In genomic region chr14:49578141-49578540, GRCh38 we compare ENCODE assay signal across 23 cellular contexts. TPM values are rescaled to one million over a fixed set of nuclear protein-coding genes. Genes with fewer than 3 reads are reported as not detected.
DNase-seq lines count a peak whose midpoint lies in the region; ATAC-seq and TF ChIP-seq lines count a peak whose summit lies in the region.
"Had no signal": no experiment of that assay in that cellular context is flagged by ENCODE, and none has a peak within 500 bp of the region (broad histone marks: within the 10 kb centered on the region; RNA-seq: fewer than 3 reads in every experiment).

No MANE protein-coding gene starts in this region.

- H4K20me1 ChIP-seq in GM23338 (replicated peaks; ENCODE audit: insufficient read depth), result peaks cover 61% of the 10 kb centered on the region

- H2AFZ ChIP-seq in GM23338, result no peak overlapping the region

- H3K36me3 ChIP-seq in GM23338 (ENCODE audit: insufficient read depth), result peaks cover 21% of the 10 kb centered on the region

- H3K4me3 ChIP-seq in GM23338, result no peak overlapping the region
- H3K4me3 ChIP-seq: HAP-1, SJSA1 had no signal

- no peaks in the 10 kb centered on the region for H3K27me3 ChIP-seq in GM23338 (ENCODE audit: insufficient read depth)
- H3K27me3 ChIP-seq: SJSA1 had no signal

- H3F3A ChIP-seq in GM23338 (replicated peaks; ENCODE audit: low read depth), result peaks cover 50% of the 10 kb centered on the region

- no peak for DNase-seq in activated CD8-positive, alpha-beta T cell treated with anti-CD3 and anti-CD28 coated beads, Interleukin-2, amount 10 ng/mL, durations not matched to agents 7 days and 5 days
- DNase-seq in activated CD8-positive, alpha-beta T cell treated with anti-CD3 and anti-CD28 coated beads for 36 hours, result no peak
- DNase-seq in GM23338 (ENCODE audit: low spot score) (no peak), cerebellar cortex (ENCODE audit: low spot score) (no peak), left lobe of liver (ENCODE audit: low spot score) (no peak)
- DNase-seq in T-helper 2 cell treated with Interferon-gamma antibody and Interleukin-4, amounts not matched to agents 5 μg/mL and 100 μg/mL, for 36 hours (ENCODE audit: low spot score), result no peak
- DNase-seq in activated naive CD8-positive, alpha-beta T cell treated with anti-CD3 and anti-CD28 coated beads, Interleukin-2, amount 50 U/mL, for 24 hours, result no peak
- DNase-seq: COR-L47, DMS53, Karpas-422, NCI-H1092, NCI-H1417 treated with DMSO at 0.1 percent for 48 hours, NCI-H1694 treated with DMSO at 0.1 percent for 48 hours, NCI-H2081, NCI-H2227 treated with DMSO at 0.1 percent for 48 hours, NCI-H526 treated with DMSO at 0.1 percent for 48 hours, Right ventricle myocardium superior, RPMI8226 had no signal

- CTCF ChIA-PET in activated CD8-positive, alpha-beta T cell treated with anti-CD3 and anti-CD28 coated beads, Interleukin-2, amount 10 ng/mL, durations not matched to agents 7 days and 5 days (lab: Charles Lee), result interaction anchor here (0.6 kb wide), 1 partner anchor 54 kb away, joined by 3 read pairs; no protein-coding TSS in a partner anchor
- CTCF ChIA-PET in activated CD8-positive, alpha-beta T cell treated with anti-CD3 and anti-CD28 coated beads for 36 hours (lab: Charles Lee), result interaction anchor here (1.7 to 1.9 kb wide), 2 partner anchors 9 to 116 kb away, joined by 4 to 7 read pairs; no protein-coding TSS in a partner anchor

- no peaks in the 10 kb centered on the region for H3K9me3 Mint-ChIP-seq in activated CD8-positive, alpha-beta T cell treated with anti-CD3 and anti-CD28 coated beads, Interleukin-2, amount 10 ng/mL, durations not matched to agents 7 days and 5 days (ENCODE audit: insufficient read depth)
- no peaks in the 10 kb centered on the region for H3K9me3 Mint-ChIP-seq in activated CD8-positive, alpha-beta T cell treated with anti-CD3 and anti-CD28 coated beads for 36 hours
- no peaks in the 10 kb centered on the region for H3K9me3 Mint-ChIP-seq in GM23338
- no peaks in the 10 kb centered on the region for H3K9me3 Mint-ChIP-seq in T-helper 2 cell treated with Interferon-gamma antibody and Interleukin-4, amounts not matched to agents 5 μg/mL and 100 μg/mL, for 36 hours
- H3K9me3 Mint-ChIP-seq in activated naive CD8-positive, alpha-beta T cell treated with anti-CD3 and anti-CD28 coated beads, Interleukin-2, amount 50 U/mL, for 24 hours, result no peaks in the 10 kb centered on the region

- peaks cover 28% of the 10 kb centered on the region for H3K4me1 Mint-ChIP-seq in activated CD8-positive, alpha-beta T cell treated with anti-CD3 and anti-CD28 coated beads, Interleukin-2, amount 10 ng/mL, durations not matched to agents 7 days and 5 days (ENCODE audit: low read depth)
- H3K4me1 Mint-ChIP-seq in activated CD8-positive, alpha-beta T cell treated with anti-CD3 and anti-CD28 coated beads for 36 hours (ENCODE audit: low read depth), result peaks cover 63% of the 10 kb centered on the region
- peaks cover 13% of the 10 kb centered on the region for H3K4me1 Mint-ChIP-seq in GM23338
- peaks cover 35% of the 10 kb centered on the region for H3K4me1 Mint-ChIP-seq in T-helper 2 cell treated with Interferon-gamma antibody and Interleukin-4, amounts not matched to agents 5 μg/mL and 100 μg/mL, for 36 hours (ENCODE audit: low read depth)
- H3K4me1 Mint-ChIP-seq in activated naive CD8-positive, alpha-beta T cell treated with anti-CD3 and anti-CD28 coated beads, Interleukin-2, amount 50 U/mL, for 24 hours, result peaks cover 48% of the 10 kb centered on the region

- peak overlapping the region; percentile 5; the same call in 1 of the 2 replicates for H3K27ac ChIP-seq in GM23338 (ENCODE audit: low read depth)
- H3K27ac ChIP-seq: 22Rv1, SJSA1 had no signal

- no peak overlapping the region for H3K4me2 ChIP-seq in GM23338

- H3K4me1 ChIP-seq in GM23338 (ENCODE audit: insufficient read depth), result peaks cover 4% of the 10 kb centered on the region
- H3K4me1 ChIP-seq: SJSA1 had no signal

- no peak for TF ChIP-seq CTCF in activated CD8-positive, alpha-beta T cell treated with anti-CD3 and anti-CD28 coated beads for 36 hours (IDR thresholded peaks at IDR 0.05)
- no peak for TF ChIP-seq CTCF in GM23338 (conservative IDR thresholded peaks at IDR 0.05; ENCODE audit: low read depth in 2 of 2)

- no peaks in the 10 kb centered on the region for H3K9me2 ChIP-seq in GM23338 (ENCODE audit: insufficient read depth)

- no peak overlapping the region for H3K4me3 Mint-ChIP-seq in activated CD8-positive, alpha-beta T cell treated with anti-CD3 and anti-CD28 coated beads, Interleukin-2, amount 10 ng/mL, durations not matched to agents 7 days and 5 days
- no peak overlapping the region for H3K4me3 Mint-ChIP-seq in activated CD8-positive, alpha-beta T cell treated with anti-CD3 and anti-CD28 coated beads for 36 hours
- no peak overlapping the region for H3K4me3 Mint-ChIP-seq in GM23338
- no peak overlapping the region for H3K4me3 Mint-ChIP-seq in T-helper 2 cell treated with Interferon-gamma antibody and Interleukin-4, amounts not matched to agents 5 μg/mL and 100 μg/mL, for 36 hours
- H3K4me3 Mint-ChIP-seq in activated naive CD8-positive, alpha-beta T cell treated with anti-CD3 and anti-CD28 coated beads, Interleukin-2, amount 50 U/mL, for 24 hours, result no peak overlapping the region

- ATAC-seq in activated CD8-positive, alpha-beta T cell treated with anti-CD3 and anti-CD28 coated beads, Interleukin-2, amount 10 ng/mL, durations not matched to agents 7 days and 5 days, result no peak
- no peak for ATAC-seq in activated CD8-positive, alpha-beta T cell treated with anti-CD3 and anti-CD28 coated beads for 36 hours
- ATAC-seq in GM23338, result no peak
- ATAC-seq in activated naive CD8-positive, alpha-beta T cell treated with anti-CD3 and anti-CD28 coated beads, Interleukin-2, amount 50 U/mL, for 24 hours, result no peak
- ATAC-seq in left lobe of liver, result no peak
- ATAC-seq in GM18868 (IDR thresholded peaks at IDR 0.05; ENCODE audit: unreplicated experiment), result no peak
- ATAC-seq: HepG2 had no signal

- H3K36me3 Mint-ChIP-seq in activated CD8-positive, alpha-beta T cell treated with anti-CD3 and anti-CD28 coated beads, Interleukin-2, amount 10 ng/mL, durations not matched to agents 7 days and 5 days (ENCODE audit: low read depth), result peaks cover 67% of the 10 kb centered on the region
- peaks cover 76% of the 10 kb centered on the region for H3K36me3 Mint-ChIP-seq in activated CD8-positive, alpha-beta T cell treated with anti-CD3 and anti-CD28 coated beads for 36 hours (ENCODE audit: low read depth)
- peaks cover 55% of the 10 kb centered on the region for H3K36me3 Mint-ChIP-seq in GM23338 (ENCODE audit: low read depth)
- H3K36me3 Mint-ChIP-seq in T-helper 2 cell treated with Interferon-gamma antibody and Interleukin-4, amounts not matched to agents 5 μg/mL and 100 μg/mL, for 36 hours (ENCODE audit: low read depth), result peaks cover 51% of the 10 kb centered on the region
- H3K36me3 Mint-ChIP-seq in activated naive CD8-positive, alpha-beta T cell treated with anti-CD3 and anti-CD28 coated beads, Interleukin-2, amount 50 U/mL, for 24 hours (ENCODE audit: low read depth), result peaks cover 67% of the 10 kb centered on the region

- peaks cover 45% of the 10 kb centered on the region for H3K79me2 ChIP-seq in GM23338 (replicated peaks; ENCODE audit: insufficient read depth)

- POLR2A ChIA-PET in activated CD8-positive, alpha-beta T cell treated with anti-CD3 and anti-CD28 coated beads, Interleukin-2, amount 10 ng/mL, durations not matched to agents 7 days and 5 days (lab: Charles Lee), result interaction anchor here (0.6 to 1.8 kb wide), 2 partner anchors 8 to 170 kb away, joined by 3 to 7 read pairs; partner anchors contain the start of gene RPS29
- POLR2A ChIA-PET in activated CD8-positive, alpha-beta T cell treated with anti-CD3 and anti-CD28 coated beads for 36 hours (lab: Charles Lee), result no interaction called here

- H3K27me3 Mint-ChIP-seq in activated CD8-positive, alpha-beta T cell treated with anti-CD3 and anti-CD28 coated beads, Interleukin-2, amount 10 ng/mL, durations not matched to agents 7 days and 5 days (ENCODE audit: low read depth), result no peaks in the 10 kb centered on the region
- H3K27me3 Mint-ChIP-seq in activated CD8-positive, alpha-beta T cell treated with anti-CD3 and anti-CD28 coated beads for 36 hours, result no peaks in the 10 kb centered on the region
- H3K27me3 Mint-ChIP-seq in GM23338 (ENCODE audit: insufficient read depth, low read depth, poor library complexity), result peaks cover 18% of the 10 kb centered on the region
- H3K27me3 Mint-ChIP-seq in T-helper 2 cell treated with Interferon-gamma antibody and Interleukin-4, amounts not matched to agents 5 μg/mL and 100 μg/mL, for 36 hours (ENCODE audit: low read depth), result no peaks in the 10 kb centered on the region
- H3K27me3 Mint-ChIP-seq in activated naive CD8-positive, alpha-beta T cell treated with anti-CD3 and anti-CD28 coated beads, Interleukin-2, amount 50 U/mL, for 24 hours, result no peaks in the 10 kb centered on the region

- peak overlapping the region; percentile 56 for H3K27ac Mint-ChIP-seq in activated CD8-positive, alpha-beta T cell treated with anti-CD3 and anti-CD28 coated beads, Interleukin-2, amount 10 ng/mL, durations not matched to agents 7 days and 5 days
- no peak overlapping the region for H3K27ac Mint-ChIP-seq in activated CD8-positive, alpha-beta T cell treated with anti-CD3 and anti-CD28 coated beads for 36 hours
- no peak overlapping the region for H3K27ac Mint-ChIP-seq in GM23338
- peak overlapping the region; percentile 32 for H3K27ac Mint-ChIP-seq in T-helper 2 cell treated with Interferon-gamma antibody and Interleukin-4, amounts not matched to agents 5 μg/mL and 100 μg/mL, for 36 hours
- peak overlapping the region; percentile 5 for H3K27ac Mint-ChIP-seq in activated naive CD8-positive, alpha-beta T cell treated with anti-CD3 and anti-CD28 coated beads, Interleukin-2, amount 50 U/mL, for 24 hours

- intact Hi-C loops in activated CD8-positive, alpha-beta T cell treated with anti-CD3 and anti-CD28 coated beads for 36 hours (cut with micrococcal nuclease), result no loop called here

RNA-seq across cellular contexts. Expression of gene RPS29, which starts 8.0 kb away (rescaled TPM):
- 1,000 to 10,000 TPM; 1,224 to 1,602 TPM for total RNA-seq in activated CD8-positive, alpha-beta T cell treated with anti-CD3 and anti-CD28 coated beads, Interleukin-2, amount 10 ng/mL, durations not matched to agents 7 days and 5 days
- total RNA-seq in activated CD8-positive, alpha-beta T cell treated with anti-CD3 and anti-CD28 coated beads for 36 hours, result 1,000 to 10,000 TPM; 2,041 to 2,284 TPM
- total RNA-seq in GM23338 (2014; rRNA removed; shearing (Covaris generic)), result 2,294 and 3,734 TPM in 2 replicates
- polyA plus RNA-seq in GM23338 (2016; fragmentation: Nextera tagmentation; extraction: Ambion mirVana), result 2,556 and 2,560 TPM in 2 replicates
- 469 TPM for total RNA-seq in left lobe of liver

RNA-seq across cellular contexts. Expression of gene LRR1, which starts 20.6 kb away (rescaled TPM):
- total RNA-seq in activated CD8-positive, alpha-beta T cell treated with anti-CD3 and anti-CD28 coated beads, Interleukin-2, amount 10 ng/mL, durations not matched to agents 7 days and 5 days, result 10 to 100 TPM; 63.1 to 65.0 TPM
- 10 to 100 TPM; 44.3 to 46.4 TPM for total RNA-seq in activated CD8-positive, alpha-beta T cell treated with anti-CD3 and anti-CD28 coated beads for 36 hours
- 27.8 and 31.8 TPM in 2 replicates for total RNA-seq in GM23338 (2014; rRNA removed; shearing (Covaris generic))
- polyA plus RNA-seq in GM23338 (2016; fragmentation: Nextera tagmentation; extraction: Ambion mirVana), result 37.7 and 41.9 TPM in 2 replicates
- total RNA-seq in left lobe of liver, result 4.8 TPM

RNA-seq across cellular contexts. Expression of gene RPL36AL, which starts 42.3 kb away (rescaled TPM):
- total RNA-seq in activated CD8-positive, alpha-beta T cell treated with anti-CD3 and anti-CD28 coated beads, Interleukin-2, amount 10 ng/mL, durations not matched to agents 7 days and 5 days, result 100 to 1,000 TPM; 229 to 241 TPM
- 100 to 1,000 TPM; 214 to 231 TPM for total RNA-seq in activated CD8-positive, alpha-beta T cell treated with anti-CD3 and anti-CD28 coated beads for 36 hours
- total RNA-seq in GM23338 (2014; rRNA removed; shearing (Covaris generic)), result 122 and 204 TPM in 2 replicates
- 690 and 723 TPM in 2 replicates for polyA plus RNA-seq in GM23338 (2016; fragmentation: Nextera tagmentation; extraction: Ambion mirVana)
- total RNA-seq in left lobe of liver, result 85.2 TPM

RNA-seq across cellular contexts. Expression of gene MGAT2, which starts 42.5 kb away (rescaled TPM):
- 10 to 100 TPM; 55.1 to 57.4 TPM for total RNA-seq in activated CD8-positive, alpha-beta T cell treated with anti-CD3 and anti-CD28 coated beads, Interleukin-2, amount 10 ng/mL, durations not matched to agents 7 days and 5 days
- total RNA-seq in activated CD8-positive, alpha-beta T cell treated with anti-CD3 and anti-CD28 coated beads for 36 hours, result 10 to 100 TPM; 30.2 to 32.7 TPM
- total RNA-seq in GM23338 (2014; rRNA removed; shearing (Covaris generic)), result 25.7 and 31.6 TPM in 2 replicates
- polyA plus RNA-seq in GM23338 (2016; fragmentation: Nextera tagmentation; extraction: Ambion mirVana), result 10.1 and 10.3 TPM in 2 replicates
- total RNA-seq in left lobe of liver, result 40.7 TPM

RNA-seq across cellular contexts. Expression of gene DNAAF2, which starts 56.9 kb away (rescaled TPM):
- total RNA-seq in activated CD8-positive, alpha-beta T cell treated with anti-CD3 and anti-CD28 coated beads, Interleukin-2, amount 10 ng/mL, durations not matched to agents 7 days and 5 days, result 10 to 100 TPM in 1 of 2 experiments, 1 to 10 TPM in 1; 9.3 to 10.2 TPM
- total RNA-seq in activated CD8-positive, alpha-beta T cell treated with anti-CD3 and anti-CD28 coated beads for 36 hours, result 10 to 100 TPM; 10.4 to 11.0 TPM
- 40.4 and 41.2 TPM in 2 replicates for total RNA-seq in GM23338 (2014; rRNA removed; shearing (Covaris generic))
- 56.9 and 62.6 TPM in 2 replicates for polyA plus RNA-seq in GM23338 (2016; fragmentation: Nextera tagmentation; extraction: Ambion mirVana)
- 6.7 TPM for total RNA-seq in left lobe of liver

Comparison
In these comparisons a context has a peak if more than half of its experiments do, and no peak if none do; other contexts are left out.
1. H3K27ac Mint-ChIP-seq: peak in activated CD8-positive, alpha-beta T cell treated with anti-CD3 and anti-CD28 coated beads, Interleukin-2, amount 10 ng/mL, durations not matched to agents 7 days and 5 days (single experiment), T-helper 2 cell treated with Interferon-gamma antibody and Interleukin-4, amounts not matched to agents 5 μg/mL and 100 μg/mL, for 36 hours (single experiment) and activated naive CD8-positive, alpha-beta T cell treated with anti-CD3 and anti-CD28 coated beads, Interleukin-2, amount 50 U/mL, for 24 hours (single experiment); none in activated CD8-positive, alpha-beta T cell treated with anti-CD3 and anti-CD28 coated beads for 36 hours (single experiment) and GM23338 (single experiment).